Comparison of ENCODE assay signal across 23 cellular contexts in the genomic region with DNA sequence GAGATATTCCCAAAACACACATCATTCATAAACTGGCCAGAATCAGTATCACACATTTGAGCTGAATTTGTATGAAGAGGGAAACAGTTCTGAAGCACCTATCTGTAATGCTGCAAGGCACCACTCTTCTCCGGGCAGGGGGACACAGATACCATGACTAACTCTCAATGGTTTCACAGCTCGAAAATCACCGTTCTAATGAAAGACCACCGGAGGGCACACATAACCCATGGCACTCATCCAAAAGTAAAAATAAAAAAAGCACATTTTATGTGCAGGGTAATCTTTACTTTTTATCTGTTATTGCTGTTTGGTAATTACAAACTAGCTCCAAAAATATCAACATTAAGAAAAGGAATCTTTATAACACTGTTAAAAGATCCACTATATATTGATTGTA.
DNase-seq lines count a peak whose midpoint lies in the region; ATAC-seq, FAIRE-seq and TF ChIP-seq lines count a peak whose summit lies in the region.
"Had no signal": no experiment of that assay in that cellular context is flagged by ENCODE, and none has a peak within 500 bp of the region (broad histone marks: within the 10 kb centered on the region; RNA-seq: fewer than 3 reads in every experiment).

No MANE protein-coding gene starts in this region.

- no peak for FAIRE-seq in HepG2 (lab: Jason Lieb, UNC)
- FAIRE-seq: bronchial epithelial cell, pancreas had no signal

- H3K9ac ChIP-seq in HepG2 (ENCODE audit: insufficient read depth, low read depth, low read length), result no peak overlapping the region
- no peak overlapping the region for H3K9ac ChIP-seq in PC-3 (ENCODE audit: low read length)

- 96% methylated on average over 4 of the region's 4 CpGs for WGBS in HepG2 (ENCODE audit: low lambda C conversion rate)
- WGBS in right lobe of liver (ENCODE audit: insufficient coverage, low coverage, low lambda C conversion rate, missing lambda C conversion rate), result 87% methylated on average over 4 of the region's 4 CpGs

- H3K79me2 ChIP-seq in HepG2 (ENCODE audit: insufficient read depth, low read length) (peaks cover 35% of the 10 kb centered on the region), PC-3 (ENCODE audit: low read length) (peaks cover 64% of the 10 kb centered on the region)

- H3K4me1 ChIP-seq in HepG2 (ENCODE audit: insufficient read depth, low read length), result peaks cover 8% of the 10 kb centered on the region
- H3K4me1 ChIP-seq in right lobe of liver, result no peaks in the 10 kb centered on the region
- H3K4me1 ChIP-seq in PC-3 (ENCODE audit: insufficient read depth, low read length), result no peaks in the 10 kb centered on the region

- no peak overlapping the region for H2AFZ ChIP-seq in HepG2 (ENCODE audit: low read length)
- no peak overlapping the region for H2AFZ ChIP-seq in PC-3 (ENCODE audit: low read length)

- TF ChIP-seq POLR2A in HepG2 (IDR thresholded peaks at IDR 0.05; ENCODE audit: insufficient read depth in 1 of 2, low read depth in 2 of 2, low read length in 2 of 2), result no peak
- TF ChIP-seq POLR2A in right lobe of liver (IDR thresholded peaks at IDR 0.05), result no peak

- no peak overlapping the region for H3K27ac ChIP-seq in HepG2 (ENCODE audit: extremely low read length, insufficient read depth, low read length)
- no peak overlapping the region for H3K27ac ChIP-seq in right lobe of liver
- no peak overlapping the region for H3K27ac ChIP-seq in PC-3 (ENCODE audit: low read length)
- H3K27ac ChIP-seq: adrenal gland, pancreas, suprapubic skin, vagina had no signal

- BruUV-seq in HepG2 (replicated peaks; lab: Mats Ljungman, UMichigan) (no TSS peak), PC-3 (replicated peaks; lab: Mats Ljungman, UMichigan) (no TSS peak)

- peak; percentile 39 for TF ChIP-seq CTCF in HepG2 (CRISPR knock-in tag; IDR thresholded peaks at IDR 0.05)
- no peak for TF ChIP-seq CTCF in right lobe of liver (IDR thresholded peaks at IDR 0.05)
- peak; percentile 49 for TF ChIP-seq CTCF in PC-3 (conservative IDR thresholded peaks at IDR 0.05; ENCODE audit: low read depth, low read length)

- DNase-seq in HepG2 (ENCODE audit: low spot score) (no peak), right lobe of liver (no peak), PC-3 (no peak), left kidney (ENCODE audit: low read depth, low spot score) (peak; percentile 35), NCI-H1105 (lab: John Stamatoyannopoulos, UW) (no peak), glomerular visceral epithelial cell (ENCODE audit: extremely low spot score) (no peak)
- no peak for DNase-seq in activated T-cell treated with anti-CD3 and anti-CD28 coated beads, Interleukin-2, amount 50 U/mL, for 48 hours
- DNase-seq: activated CD4-positive, alpha-beta memory T cell treated with anti-CD3 and anti-CD28 coated beads for 36 hours; activated CD4-positive, CD25-positive, alpha-beta regulatory T cell; activated T-cell treated with anti-CD3 and anti-CD28 coated beads for 4 hours; adrenal gland; CD8-positive, alpha-beta T cell; DMS79; NCI-H1694 treated with DMSO at 0.1 percent for 48 hours; pancreas; RPMI8226; T-helper 9 cell had no signal

- no peak overlapping the region for H3K4me2 ChIP-seq in HepG2 (ENCODE audit: low read depth, low read length)
- H3K4me2 ChIP-seq in PC-3 (ENCODE audit: low read length), result no peak overlapping the region

- no peak for TF ChIP-seq RAD21 in HepG2 (CRISPR knock-in tag; IDR thresholded peaks at IDR 0.05)

- H3K9me3 ChIP-seq in HepG2 (ENCODE audit: low read length) (no peaks in the 10 kb centered on the region), right lobe of liver (no peaks in the 10 kb centered on the region), PC-3 (ENCODE audit: low read length) (no peaks in the 10 kb centered on the region)
- H3K9me3 ChIP-seq: adrenal gland, pancreas, suprapubic skin, vagina had no signal

- POLR2A ChIA-PET in HepG2 (lab: Yijun Ruan, JAX), result no interaction called here
- POLR2A ChIA-PET in PC-3 (lab: Charles Lee; ENCODE audit: unreplicated experiment), result no interaction called here

- TF ChIP-seq EP300 in HepG2 (IDR thresholded peaks at IDR 0.05; ENCODE audit: low read depth in 2 of 2, low read length in 2 of 2), result no peak
- no peak for TF ChIP-seq EP300 in HepG2 (CRISPR knock-in tag; IDR thresholded peaks at IDR 0.05; ENCODE audit: borderline replicate concordance)

- CTCF ChIA-PET in HepG2 (lab: Yijun Ruan, JAX; ENCODE audit: low intra/inter-chr PET ratio, low total read pairs) (no interaction called here), PC-3 (lab: Charles Lee) (no interaction called here)

- peaks cover 0 to 4% of the 10 kb centered on the region in 2 experiments; a peak in 1 of 5 replicates for H3K36me3 ChIP-seq in HepG2 (replicated peaks in 1 of 2; ENCODE audit: control insufficient read depth in 1 of 2, insufficient read depth in 2 of 2, low read length in 2 of 2)
- no peaks in the 10 kb centered on the region for H3K36me3 ChIP-seq in right lobe of liver
- no peaks in the 10 kb centered on the region for H3K36me3 ChIP-seq in PC-3 (ENCODE audit: low read depth, low read length)
- H3K36me3 ChIP-seq: adrenal gland, pancreas, suprapubic skin, vagina had no signal

- H3K4me3 ChIP-seq in HepG2 (replicated peaks in 1 of 3; ENCODE audit: insufficient read depth in 1 of 3, low read depth in 2 of 3, low read length in 3 of 3) (no peak overlapping the region), right lobe of liver (no peak overlapping the region), PC-3 (ENCODE audit: low read length) (no peak overlapping the region)
- H3K4me3 ChIP-seq: adrenal gland, lung, pancreas, suprapubic skin, vagina had no signal

- no peaks in the 10 kb centered on the region for H3K9me2 ChIP-seq in PC-3 (replicated peaks; ENCODE audit: low read length)

- in situ Hi-C loops in HepG2 (cut with HindIII; ENCODE audit: extremely low pct_ligation_motif_present, low pct_unique_long_range_greater_than_20kb), result no loop called here

- intact Hi-C loops in HepG2 (cut with micrococcal nuclease; ENCODE audit: unreplicated experiment) (no loop called here), right lobe of liver (cut with DNase I) (no loop called here), PC-3 (cut with micrococcal nuclease) (no loop called here)

- H3K27me3 ChIP-seq in HepG2 (ENCODE audit: control insufficient read depth in 1 of 2, insufficient read depth in 2 of 2, low read length in 2 of 2), result no peaks in the 10 kb centered on the region
- no peaks in the 10 kb centered on the region for H3K27me3 ChIP-seq in right lobe of liver
- H3K27me3 ChIP-seq in PC-3 (ENCODE audit: low read length), result no peaks in the 10 kb centered on the region
- H3K27me3 ChIP-seq: adrenal gland, pancreas, suprapubic skin, vagina had no signal

- peaks cover 5% of the 10 kb centered on the region for H4K20me1 ChIP-seq in HepG2 (ENCODE audit: insufficient read depth, low read length)
- H4K20me1 ChIP-seq in PC-3 (ENCODE audit: low read length), result no peaks in the 10 kb centered on the region

- H3F3A ChIP-seq in PC-3 (ENCODE audit: low read length, unreplicated experiment), result no peaks in the 10 kb centered on the region

- ATAC-seq in HepG2, result no peak
- no peak for ATAC-seq in right lobe of liver
- ATAC-seq in PC-3, result no peak
- ATAC-seq in GM21423 (IDR thresholded peaks at IDR 0.05; ENCODE audit: unreplicated experiment), result no peak
- ATAC-seq: CD8-positive, alpha-beta T cell; pancreas; stimulated activated effector memory CD8-positive, alpha-beta T cell treated with anti-CD3 and anti-CD28 coated beads, Interleukin-12 subunit alpha, Interleukin-12 subunit beta, amount 100 ng/mL, for 72 hours had no signal

TF ChIP-seq in HepG2, 621 proteins besides CTCF, POLR2A, EP300 and RAD21:
- TF ChIP-seq, protein P1, sequence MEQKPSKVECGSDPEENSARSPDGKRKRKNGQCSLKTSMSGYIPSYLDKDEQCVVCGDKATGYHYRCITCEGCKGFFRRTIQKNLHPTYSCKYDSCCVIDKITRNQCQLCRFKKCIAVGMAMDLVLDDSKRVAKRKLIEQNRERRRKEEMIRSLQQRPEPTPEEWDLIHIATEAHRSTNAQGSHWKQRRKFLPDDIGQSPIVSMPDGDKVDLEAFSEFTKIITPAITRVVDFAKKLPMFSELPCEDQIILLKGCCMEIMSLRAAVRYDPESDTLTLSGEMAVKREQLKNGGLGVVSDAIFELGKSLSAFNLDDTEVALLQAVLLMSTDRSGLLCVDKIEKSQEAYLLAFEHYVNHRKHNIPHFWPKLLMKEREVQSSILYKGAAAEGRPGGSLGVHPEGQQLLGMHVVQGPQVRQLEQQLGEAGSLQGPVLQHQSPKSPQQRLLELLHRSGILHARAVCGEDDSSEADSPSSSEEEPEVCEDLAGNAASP (CRISPR knock-in tag; IDR thresholded peaks at IDR 0.05; ENCODE audit: borderline replicate concordance), result no peak
- TF ChIP-seq SOX13 (IDR thresholded peaks at IDR 0.05) (no peak), SOX13 (CRISPR knock-in tag; conservative IDR thresholded peaks at IDR 0.05 in 1 of 2, IDR thresholded peaks at IDR 0.05 in 1 of 2) (no peak), STAG1 (CRISPR knock-in tag; IDR thresholded peaks at IDR 0.05) (peak; percentile 54)
- TF ChIP-seq, protein P2, sequence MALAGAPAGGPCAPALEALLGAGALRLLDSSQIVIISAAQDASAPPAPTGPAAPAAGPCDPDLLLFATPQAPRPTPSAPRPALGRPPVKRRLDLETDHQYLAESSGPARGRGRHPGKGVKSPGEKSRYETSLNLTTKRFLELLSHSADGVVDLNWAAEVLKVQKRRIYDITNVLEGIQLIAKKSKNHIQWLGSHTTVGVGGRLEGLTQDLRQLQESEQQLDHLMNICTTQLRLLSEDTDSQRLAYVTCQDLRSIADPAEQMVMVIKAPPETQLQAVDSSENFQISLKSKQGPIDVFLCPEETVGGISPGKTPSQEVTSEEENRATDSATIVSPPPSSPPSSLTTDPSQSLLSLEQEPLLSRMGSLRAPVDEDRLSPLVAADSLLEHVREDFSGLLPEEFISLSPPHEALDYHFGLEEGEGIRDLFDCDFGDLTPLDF (CRISPR knock-in tag; IDR thresholded peaks at IDR 0.05), result no peak
- TF ChIP-seq, protein P3, sequence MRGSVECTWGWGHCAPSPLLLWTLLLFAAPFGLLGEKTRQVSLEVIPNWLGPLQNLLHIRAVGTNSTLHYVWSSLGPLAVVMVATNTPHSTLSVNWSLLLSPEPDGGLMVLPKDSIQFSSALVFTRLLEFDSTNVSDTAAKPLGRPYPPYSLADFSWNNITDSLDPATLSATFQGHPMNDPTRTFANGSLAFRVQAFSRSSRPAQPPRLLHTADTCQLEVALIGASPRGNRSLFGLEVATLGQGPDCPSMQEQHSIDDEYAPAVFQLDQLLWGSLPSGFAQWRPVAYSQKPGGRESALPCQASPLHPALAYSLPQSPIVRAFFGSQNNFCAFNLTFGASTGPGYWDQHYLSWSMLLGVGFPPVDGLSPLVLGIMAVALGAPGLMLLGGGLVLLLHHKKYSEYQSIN (CRISPR knock-in tag; IDR thresholded peaks at IDR 0.05; ENCODE audit: borderline replicate concordance), result no peak

Comparison
In these comparisons a context has a peak if more than half of its experiments do, and no peak if none do; other contexts are left out.
1. CTCF ChIP-seq: peak in HepG2 (single experiment) and PC-3 (single experiment); none in right lobe of liver (0 of 4).